In the genomic region with DNA sequence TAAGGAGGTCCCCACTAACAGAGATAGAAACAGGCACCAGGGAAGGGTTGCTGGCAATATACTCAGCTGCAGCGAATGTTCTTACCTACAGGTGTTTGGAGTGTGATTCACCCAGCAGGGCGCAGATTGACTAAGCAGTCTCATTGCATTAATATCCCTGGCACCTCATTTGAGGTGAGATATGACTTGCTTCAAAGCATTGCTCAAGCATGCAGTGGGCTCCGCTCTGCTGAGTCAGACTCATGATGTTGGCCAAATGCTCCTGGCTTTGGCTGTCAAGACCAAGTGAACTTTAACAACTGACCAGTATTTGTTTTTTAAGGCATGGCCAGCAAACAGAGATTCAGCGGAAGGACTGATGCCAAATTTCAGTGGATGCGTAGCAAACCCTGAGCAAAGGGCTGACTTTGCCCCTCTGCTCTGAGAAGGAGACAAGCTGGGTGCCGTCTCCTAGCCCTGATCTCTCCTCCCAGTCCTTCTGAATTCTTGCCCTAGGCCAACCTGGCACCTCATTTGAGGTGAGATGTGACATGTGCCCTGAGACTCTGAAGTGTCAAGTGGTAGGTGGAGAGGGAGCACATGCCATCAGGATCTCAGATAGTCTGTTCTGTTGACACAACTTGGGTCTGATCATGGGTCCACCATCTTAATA, we compare ENCODE assay signal across 1 cellular context.
TF ChIP-seq lines count a peak whose summit lies in the region.

No MANE protein-coding gene starts in this region.

TF ChIP-seq in SK-N-SH treated with all-trans-retinoic acid at 6 μM for 48 hours, 23 proteins besides CTCF, POLR2A, EP300 and RAD21 (continued from another document):
- no peak for TF ChIP-seq TSHZ2 (CRISPR knock-in tag; IDR thresholded peaks at IDR 0.05)
- TF ChIP-seq, protein P1, sequence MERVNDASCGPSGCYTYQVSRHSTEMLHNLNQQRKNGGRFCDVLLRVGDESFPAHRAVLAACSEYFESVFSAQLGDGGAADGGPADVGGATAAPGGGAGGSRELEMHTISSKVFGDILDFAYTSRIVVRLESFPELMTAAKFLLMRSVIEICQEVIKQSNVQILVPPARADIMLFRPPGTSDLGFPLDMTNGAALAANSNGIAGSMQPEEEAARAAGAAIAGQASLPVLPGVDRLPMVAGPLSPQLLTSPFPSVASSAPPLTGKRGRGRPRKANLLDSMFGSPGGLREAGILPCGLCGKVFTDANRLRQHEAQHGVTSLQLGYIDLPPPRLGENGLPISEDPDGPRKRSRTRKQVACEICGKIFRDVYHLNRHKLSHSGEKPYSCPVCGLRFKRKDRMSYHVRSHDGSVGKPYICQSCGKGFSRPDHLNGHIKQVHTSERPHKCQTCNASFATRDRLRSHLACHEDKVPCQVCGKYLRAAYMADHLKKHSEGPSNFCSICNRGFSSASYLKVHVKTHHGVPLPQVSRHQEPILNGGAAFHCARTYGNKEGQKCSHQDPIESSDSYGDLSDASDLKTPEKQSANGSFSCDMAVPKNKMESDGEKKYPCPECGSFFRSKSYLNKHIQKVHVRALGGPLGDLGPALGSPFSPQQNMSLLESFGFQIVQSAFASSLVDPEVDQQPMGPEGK (CRISPR knock-in tag; IDR thresholded peaks at IDR 0.05; ENCODE audit: borderline replicate concordance) = no peak
- TF ChIP-seq CREB5 (CRISPR knock-in tag; IDR thresholded peaks at IDR 0.05; ENCODE audit: low read depth) = no peak
- no peak for TF ChIP-seq ZNF8 (CRISPR knock-in tag; IDR thresholded peaks at IDR 0.05)
- TF ChIP-seq RARB (CRISPR knock-in tag; IDR thresholded peaks at IDR 0.05) = no peak
- TF ChIP-seq ZC3H10 (CRISPR knock-in tag; IDR thresholded peaks at IDR 0.05) = no peak
